ENCODE assay signal across 23 cellular contexts in genomic region chr1:94917251-94917650, GRCh38.
"Had no signal": no experiment of that assay in that cellular context is flagged by ENCODE, and none has a peak within 500 bp of the region (broad histone marks: within the 10 kb centered on the region; RNA-seq: fewer than 3 reads in every experiment).

No MANE protein-coding gene starts in this region.

- H3K27ac Mint-ChIP-seq: dendritic cell treated with granulocyte-macrophage colony-stimulating factor and Interleukin-4, amounts not matched to agents 40 ng/mL and 50 ng/mL, for 4 days; effector memory CD8-positive, alpha-beta T cell; naive thymus-derived CD8-positive, alpha-beta T cell had no signal

- H3K36me3 ChIP-seq: gastrocnemius medialis, neutrophil, right atrium auricular region, sigmoid colon, suprapubic skin, thyroid gland, uterus had no signal

- H3K4me3 ChIP-seq: gastrocnemius medialis, heart right ventricle, mucosa of descending colon, right atrium auricular region, sigmoid colon, skin epidermis, suprapubic skin, thyroid gland, upper lobe of left lung, uterus had no signal

- FAIRE-seq: colon, islet of Langerhans had no signal

- H3K9me3 Mint-ChIP-seq: dendritic cell treated with granulocyte-macrophage colony-stimulating factor and Interleukin-4, amounts not matched to agents 40 ng/mL and 50 ng/mL, for 4 days; effector memory CD8-positive, alpha-beta T cell; naive thymus-derived CD8-positive, alpha-beta T cell had no signal

- H3K27me3 ChIP-seq: heart right ventricle, right atrium auricular region, sigmoid colon, suprapubic skin, thyroid gland, upper lobe of left lung, uterus had no signal

- H3K4me3 Mint-ChIP-seq: dendritic cell treated with granulocyte-macrophage colony-stimulating factor and Interleukin-4, amounts not matched to agents 40 ng/mL and 50 ng/mL, for 4 days; effector memory CD8-positive, alpha-beta T cell; naive thymus-derived CD8-positive, alpha-beta T cell had no signal

- H3K27ac ChIP-seq: gastrocnemius medialis, heart right ventricle, neutrophil, right atrium auricular region, skin epidermis, suprapubic skin, thyroid gland, upper lobe of left lung, uterus had no signal

- H3K9me3 ChIP-seq: gastrocnemius medialis, heart right ventricle, mucosa of descending colon, neutrophil, right atrium auricular region, sigmoid colon, suprapubic skin, thyroid gland, upper lobe of left lung, uterus had no signal

- DNase-seq: effector memory CD8-positive, alpha-beta T cell; gastrocnemius medialis; heart right ventricle; hypothalamus; kidney glomerular epithelial cell; mammary epithelial cell; mucosa of descending colon; naive thymus-derived CD8-positive, alpha-beta T cell; posterior cingulate gyrus; sigmoid colon; stimulated activated CD4-positive, alpha-beta T cell treated with anti-CD3 and anti-CD28 coated beads, Interleukin-12 subunit alpha, Interleukin-12 subunit beta, amount 100 ng/mL, for 4 hours; stimulated activated CD4-positive, alpha-beta T cell treated with anti-CD3 and anti-CD28 coated beads, Interleukin-2, amount 100 ng/mL, for 48 hours; stimulated activated naive CD4-positive, alpha-beta T cell treated with Interleukin-2 at 50 U/mL for 16 hours; thyroid gland; upper lobe of left lung; uterus had no signal

- ATAC-seq: effector memory CD8-positive, alpha-beta T cell; gastrocnemius medialis; heart right ventricle; mucosa of descending colon; naive thymus-derived CD8-positive, alpha-beta T cell had no signal
